ENCODE assay signal across 8 cellular contexts in the genomic region with DNA sequence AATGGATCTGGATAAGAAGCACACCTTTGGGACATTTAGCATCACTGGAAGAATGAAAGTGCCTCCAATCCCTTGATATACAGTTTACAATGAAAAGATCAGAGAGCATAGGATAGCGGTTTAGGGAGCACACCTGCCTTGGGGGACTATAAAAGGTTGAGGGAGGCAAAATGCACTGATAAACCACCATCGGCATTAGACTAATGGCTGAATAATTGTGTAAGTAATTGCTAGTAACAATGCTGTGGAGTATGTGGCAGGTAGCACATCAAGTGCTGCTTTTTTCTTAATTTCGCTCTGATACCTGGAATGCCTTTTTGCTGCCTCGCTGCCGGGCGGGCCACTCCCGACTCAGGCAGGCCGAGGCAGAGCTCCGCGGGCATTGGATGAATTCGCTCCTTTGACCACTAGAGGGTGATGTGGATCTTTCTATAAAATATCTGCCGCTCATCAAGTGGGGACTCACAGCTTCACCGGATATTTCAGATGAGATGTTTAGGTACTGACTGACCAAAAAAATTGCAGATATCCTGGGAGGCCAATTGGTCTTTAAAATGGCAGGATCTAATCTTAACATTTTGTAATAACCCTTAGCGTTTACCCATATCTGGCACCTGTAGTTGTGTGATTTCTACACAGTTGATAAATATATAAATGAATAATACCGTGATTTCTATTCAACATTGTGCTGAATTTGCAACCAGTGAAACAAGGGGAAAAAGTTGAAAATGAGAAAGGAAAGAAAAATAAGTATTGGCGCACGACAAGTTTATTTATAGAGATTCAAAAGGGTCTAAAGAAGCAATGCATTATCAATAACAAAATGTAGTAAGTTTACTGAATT.
A peak's percentile ranks its signal among the peaks of the same experiment; 100 is the strongest.
DNase-seq lines count a peak whose midpoint lies in the region; ATAC-seq, FAIRE-seq and TF ChIP-seq lines count a peak whose summit lies in the region.

No MANE protein-coding gene starts in this region.

- H3K36me3 ChIP-seq in ascending aorta = no peaks in the 10 kb centered on the region
- H3K36me3 ChIP-seq in hepatocyte (replicated peaks; ENCODE audit: insufficient read depth, low read depth) = no peaks in the 10 kb centered on the region
- no peaks in the 10 kb centered on the region for H3K36me3 ChIP-seq in small intestine (ENCODE audit: control insufficient read depth in 2 of 2, insufficient read depth in 2 of 2, low read length in 2 of 2)

- no peaks in the 10 kb centered on the region for H3K9me2 ChIP-seq in hepatocyte (replicated peaks; ENCODE audit: insufficient read depth)

- WGBS in hepatocyte (ENCODE audit: low lambda C conversion rate, missing lambda C conversion rate) = 31% methylated on average over 17 of the region's 17 CpGs
- WGBS in small intestine, 3 donors = 17 to 23% (median 21%) methylated on average over 17 of the region's 17 CpGs

- H3K4me3 ChIP-seq in NB4 (ENCODE audit: low read depth, low read length) (no peak overlapping the region), ascending aorta (no peak overlapping the region), hepatocyte (no peak overlapping the region), small intestine (ENCODE audit: low read depth in 1 of 2, low read length in 2 of 2) (no peak overlapping the region)

- no peaks in the 10 kb centered on the region for H3K27me3 ChIP-seq in ascending aorta
- peaks cover 21% of the 10 kb centered on the region for H3K27me3 ChIP-seq in hepatocyte
- peaks cover 0 to 2% of the 10 kb centered on the region in 2 donors for H3K27me3 ChIP-seq in small intestine (ENCODE audit: control insufficient read depth in 2 of 2, insufficient read depth in 2 of 2, low read length in 2 of 2)

- peak; percentile 56 for DNase-seq in Right ventricle myocardium inferior (ENCODE audit: missing footprints)
- DNase-seq in cardiac septum (ENCODE audit: low spot score) = no peak
- peak; percentile 73 for DNase-seq in NB4 (ENCODE audit: low read depth)
- peak in 4 of 5 donors; percentile 24 to 68 (median 40) for DNase-seq in T-helper 1 cell
- peak in 1 of 2 donors; percentile 69 for DNase-seq in ascending aorta (ENCODE audit: low spot score in 2 of 2)
- peak; percentile 79 for DNase-seq in hepatocyte (ENCODE audit: low spot score)
- DNase-seq in small intestine = peak; percentile 75

- no peaks in the 10 kb centered on the region for H3K4me1 ChIP-seq in ascending aorta
- no peaks in the 10 kb centered on the region for H3K4me1 ChIP-seq in hepatocyte (ENCODE audit: insufficient read depth)
- no peaks in the 10 kb centered on the region for H3K4me1 ChIP-seq in small intestine (ENCODE audit: control insufficient read depth in 2 of 2, insufficient read depth in 1 of 2, low read depth in 1 of 2, low read length in 1 of 2)

- intact Hi-C loops in Right ventricle myocardium inferior (cut with DNase I) (loop anchor here (5.0 to 10.0 kb wide), 3 partner anchors 80 to 180 kb away; no protein-coding TSS in a partner anchor), cardiac septum (cut with DNase I) (loop anchor here (1.0 to 5.0 kb wide), 2 partner anchors 151 to 180 kb away; no protein-coding TSS in a partner anchor), ascending aorta (cut with DNase I) (loop anchor here (1.0 kb wide), 1 partner anchor 151 kb away; no protein-coding TSS in a partner anchor)

- TF ChIP-seq POLR2A in NB4 (IDR thresholded peaks at IDR 0.05; ENCODE audit: extremely low read depth, insufficient read length) = no peak

- ATAC-seq in Right ventricle myocardium inferior (no peak), HG02610 (IDR thresholded peaks at IDR 0.05; ENCODE audit: unreplicated experiment) (peak; percentile 90)

- no peak overlapping the region for H3K27ac ChIP-seq in ascending aorta
- no peak overlapping the region for H3K27ac ChIP-seq in hepatocyte
- H3K27ac ChIP-seq in small intestine (ENCODE audit: low read depth in 1 of 2, low read length in 1 of 2) = no peak overlapping the region

- no peaks in the 10 kb centered on the region for H3K9me3 ChIP-seq in ascending aorta
- no peaks in the 10 kb centered on the region for H3K9me3 ChIP-seq in hepatocyte (ENCODE audit: low read depth)
- H3K9me3 ChIP-seq in small intestine (ENCODE audit: control insufficient read depth, low read depth) = no peaks in the 10 kb centered on the region

- H3K79me2 ChIP-seq in hepatocyte = no peaks in the 10 kb centered on the region

- no peak overlapping the region for H3K4me2 ChIP-seq in hepatocyte

- H2AFZ ChIP-seq in hepatocyte = no peak overlapping the region

- FAIRE-seq in small intestine (lab: Jason Lieb, UNC) = no peak

- H4K20me1 ChIP-seq in hepatocyte (ENCODE audit: insufficient read depth, poor library complexity, severe bottlenecking) = no peaks in the 10 kb centered on the region

- TF ChIP-seq CTCF in NB4 (IDR thresholded peaks at IDR 0.05; ENCODE audit: low read depth, low read length) (peak; percentile 74), ascending aorta (IDR thresholded peaks at IDR 0.05) (peak; percentile 51 to 71 (median 63)), hepatocyte (IDR thresholded peaks at IDR 0.05; ENCODE audit: poor library complexity) (peak; percentile 74)
